In genomic region chr16:54040480-54040879, GRCh38 we compare ENCODE assay signal across 1 cellular context.
TF ChIP-seq lines count a peak whose summit lies in the region.

No MANE protein-coding gene starts in this region.

TF ChIP-seq in HepG2, 621 proteins besides CTCF, POLR2A, EP300 and RAD21 (continued from another document and continues in another):
- TF ChIP-seq, protein P1, sequence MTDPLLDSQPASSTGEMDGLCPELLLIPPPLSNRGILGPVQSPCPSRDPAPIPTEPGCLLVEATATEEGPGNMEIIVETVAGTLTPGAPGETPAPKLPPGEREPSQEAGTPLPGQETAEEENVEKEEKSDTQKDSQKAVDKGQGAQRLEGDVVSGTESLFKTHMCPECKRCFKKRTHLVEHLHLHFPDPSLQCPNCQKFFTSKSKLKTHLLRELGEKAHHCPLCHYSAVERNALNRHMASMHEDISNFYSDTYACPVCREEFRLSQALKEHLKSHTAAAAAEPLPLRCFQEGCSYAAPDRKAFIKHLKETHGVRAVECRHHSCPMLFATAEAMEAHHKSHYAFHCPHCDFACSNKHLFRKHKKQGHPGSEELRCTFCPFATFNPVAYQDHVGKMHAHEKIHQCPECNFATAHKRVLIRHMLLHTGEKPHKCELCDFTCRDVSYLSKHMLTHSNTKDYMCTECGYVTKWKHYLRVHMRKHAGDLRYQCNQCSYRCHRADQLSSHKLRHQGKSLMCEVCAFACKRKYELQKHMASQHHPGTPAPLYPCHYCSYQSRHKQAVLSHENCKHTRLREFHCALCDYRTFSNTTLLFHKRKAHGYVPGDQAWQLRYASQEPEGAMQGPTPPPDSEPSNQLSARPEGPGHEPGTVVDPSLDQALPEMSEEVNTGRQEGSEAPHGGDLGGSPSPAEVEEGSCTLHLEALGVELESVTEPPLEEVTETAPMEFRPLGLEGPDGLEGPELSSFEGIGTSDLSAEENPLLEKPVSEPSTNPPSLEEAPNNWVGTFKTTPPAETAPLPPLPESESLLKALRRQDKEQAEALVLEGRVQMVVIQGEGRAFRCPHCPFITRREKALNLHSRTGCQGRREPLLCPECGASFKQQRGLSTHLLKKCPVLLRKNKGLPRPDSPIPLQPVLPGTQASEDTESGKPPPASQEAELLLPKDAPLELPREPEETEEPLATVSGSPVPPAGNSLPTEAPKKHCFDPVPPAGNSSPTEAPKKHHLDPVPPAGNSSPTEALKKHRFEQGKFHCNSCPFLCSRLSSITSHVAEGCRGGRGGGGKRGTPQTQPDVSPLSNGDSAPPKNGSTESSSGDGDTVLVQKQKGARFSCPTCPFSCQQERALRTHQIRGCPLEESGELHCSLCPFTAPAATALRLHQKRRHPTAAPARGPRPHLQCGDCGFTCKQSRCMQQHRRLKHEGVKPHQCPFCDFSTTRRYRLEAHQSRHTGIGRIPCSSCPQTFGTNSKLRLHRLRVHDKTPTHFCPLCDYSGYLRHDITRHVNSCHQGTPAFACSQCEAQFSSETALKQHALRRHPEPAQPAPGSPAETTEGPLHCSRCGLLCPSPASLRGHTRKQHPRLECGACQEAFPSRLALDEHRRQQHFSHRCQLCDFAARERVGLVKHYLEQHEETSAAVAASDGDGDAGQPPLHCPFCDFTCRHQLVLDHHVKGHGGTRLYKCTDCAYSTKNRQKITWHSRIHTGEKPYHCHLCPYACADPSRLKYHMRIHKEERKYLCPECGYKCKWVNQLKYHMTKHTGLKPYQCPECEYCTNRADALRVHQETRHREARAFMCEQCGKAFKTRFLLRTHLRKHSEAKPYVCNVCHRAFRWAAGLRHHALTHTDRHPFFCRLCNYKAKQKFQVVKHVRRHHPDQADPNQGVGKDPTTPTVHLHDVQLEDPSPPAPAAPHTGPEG (CRISPR knock-in tag; IDR thresholded peaks at IDR 0.05), result no peak
- TF ChIP-seq TEAD2 (CRISPR knock-in tag; IDR thresholded peaks at IDR 0.05) (no peak), NR2F2 (IDR thresholded peaks at IDR 0.05; ENCODE audit: borderline replicate concordance, low read depth) (no peak), AKAP8 (CRISPR knock-in tag; IDR thresholded peaks at IDR 0.05) (no peak), HES4 (CRISPR knock-in tag; IDR thresholded peaks at IDR 0.05; ENCODE audit: borderline replicate concordance) (no peak), ARNTL (CRISPR knock-in tag; IDR thresholded peaks at IDR 0.05) (no peak), ZNF749 (CRISPR knock-in tag; IDR thresholded peaks at IDR 0.05; ENCODE audit: borderline replicate concordance) (no peak), HNRNPL (IDR thresholded peaks at IDR 0.05; ENCODE audit: low read depth, low read length) (no peak), MTA1 (CRISPR knock-in tag; IDR thresholded peaks at IDR 0.05; ENCODE audit: borderline replicate concordance) (no peak), CENPT (CRISPR knock-in tag; IDR thresholded peaks at IDR 0.05; ENCODE audit: low read depth) (no peak), NR1H2 (CRISPR knock-in tag; IDR thresholded peaks at IDR 0.05; ENCODE audit: borderline replicate concordance, low read depth) (no peak), ZNF678 (CRISPR knock-in tag; IDR thresholded peaks at IDR 0.05) (no peak), ZNF329 (CRISPR knock-in tag; IDR thresholded peaks at IDR 0.05; ENCODE audit: low read depth) (no peak), SRY (CRISPR knock-in tag; IDR thresholded peaks at IDR 0.05) (no peak), SSRP1 (CRISPR knock-in tag; IDR thresholded peaks at IDR 0.05) (no peak), RNF2 (conservative IDR thresholded peaks at IDR 0.05; ENCODE audit: low read depth) (no peak), ZNF780A (CRISPR knock-in tag; IDR thresholded peaks at IDR 0.05) (no peak), SMARCC2 (IDR thresholded peaks at IDR 0.05) (no peak), ZBTB14 (CRISPR knock-in tag; IDR thresholded peaks at IDR 0.05) (no peak), NR3C1 (CRISPR knock-in tag; IDR thresholded peaks at IDR 0.05) (no peak), ZNF672 (CRISPR knock-in tag; IDR thresholded peaks at IDR 0.05) (no peak), ZNF547 (CRISPR knock-in tag; IDR thresholded peaks at IDR 0.05) (no peak), MYPOP (CRISPR knock-in tag; IDR thresholded peaks at IDR 0.05) (peak; percentile 67; the same call in 1 of the 2 replicates), NKX3-1 (CRISPR knock-in tag; IDR thresholded peaks at IDR 0.05) (no peak), ZNF879 (CRISPR knock-in tag; IDR thresholded peaks at IDR 0.05) (no peak), U2AF2 (IDR thresholded peaks at IDR 0.05; ENCODE audit: low read depth, low read length) (no peak), GTF3A (CRISPR knock-in tag; conservative IDR thresholded peaks at IDR 0.05) (no peak), BCL6 (CRISPR knock-in tag; IDR thresholded peaks at IDR 0.05) (peak; percentile 23; the same call in 1 of the 2 replicates), NFE2 (CRISPR knock-in tag; IDR thresholded peaks at IDR 0.05) (no peak), IRF9 (CRISPR knock-in tag; IDR thresholded peaks at IDR 0.05; ENCODE audit: borderline replicate concordance) (no peak), ZNF253 (CRISPR knock-in tag; IDR thresholded peaks at IDR 0.05; ENCODE audit: borderline replicate concordance) (no peak), ZNF775 (CRISPR knock-in tag; IDR thresholded peaks at IDR 0.05; ENCODE audit: borderline replicate concordance) (no peak), ZSCAN25 (CRISPR knock-in tag; IDR thresholded peaks at IDR 0.05) (no peak), ZFAT (CRISPR knock-in tag; conservative IDR thresholded peaks at IDR 0.05) (no peak)
- TF ChIP-seq, protein P2, sequence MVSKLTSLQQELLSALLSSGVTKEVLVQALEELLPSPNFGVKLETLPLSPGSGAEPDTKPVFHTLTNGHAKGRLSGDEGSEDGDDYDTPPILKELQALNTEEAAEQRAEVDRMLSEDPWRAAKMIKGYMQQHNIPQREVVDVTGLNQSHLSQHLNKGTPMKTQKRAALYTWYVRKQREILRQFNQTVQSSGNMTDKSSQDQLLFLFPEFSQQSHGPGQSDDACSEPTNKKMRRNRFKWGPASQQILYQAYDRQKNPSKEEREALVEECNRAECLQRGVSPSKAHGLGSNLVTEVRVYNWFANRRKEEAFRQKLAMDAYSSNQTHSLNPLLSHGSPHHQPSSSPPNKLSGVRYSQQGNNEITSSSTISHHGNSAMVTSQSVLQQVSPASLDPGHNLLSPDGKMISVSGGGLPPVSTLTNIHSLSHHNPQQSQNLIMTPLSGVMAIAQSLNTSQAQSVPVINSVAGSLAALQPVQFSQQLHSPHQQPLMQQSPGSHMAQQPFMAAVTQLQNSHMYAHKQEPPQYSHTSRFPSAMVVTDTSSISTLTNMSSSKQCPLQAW (CRISPR knock-in tag; IDR thresholded peaks at IDR 0.05), result no peak; the same call in 1 of the 2 replicates
- TF ChIP-seq, protein P3, sequence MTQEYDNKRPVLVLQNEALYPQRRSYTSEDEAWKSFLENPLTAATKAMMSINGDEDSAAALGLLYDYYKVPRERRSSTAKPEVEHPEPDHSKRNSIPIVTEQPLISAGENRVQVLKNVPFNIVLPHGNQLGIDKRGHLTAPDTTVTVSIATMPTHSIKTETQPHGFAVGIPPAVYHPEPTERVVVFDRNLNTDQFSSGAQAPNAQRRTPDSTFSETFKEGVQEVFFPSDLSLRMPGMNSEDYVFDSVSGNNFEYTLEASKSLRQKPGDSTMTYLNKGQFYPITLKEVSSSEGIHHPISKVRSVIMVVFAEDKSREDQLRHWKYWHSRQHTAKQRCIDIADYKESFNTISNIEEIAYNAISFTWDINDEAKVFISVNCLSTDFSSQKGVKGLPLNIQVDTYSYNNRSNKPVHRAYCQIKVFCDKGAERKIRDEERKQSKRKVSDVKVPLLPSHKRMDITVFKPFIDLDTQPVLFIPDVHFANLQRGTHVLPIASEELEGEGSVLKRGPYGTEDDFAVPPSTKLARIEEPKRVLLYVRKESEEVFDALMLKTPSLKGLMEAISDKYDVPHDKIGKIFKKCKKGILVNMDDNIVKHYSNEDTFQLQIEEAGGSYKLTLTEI (CRISPR knock-in tag; conservative IDR thresholded peaks at IDR 0.05), result no peak
- TF ChIP-seq, protein P4, sequence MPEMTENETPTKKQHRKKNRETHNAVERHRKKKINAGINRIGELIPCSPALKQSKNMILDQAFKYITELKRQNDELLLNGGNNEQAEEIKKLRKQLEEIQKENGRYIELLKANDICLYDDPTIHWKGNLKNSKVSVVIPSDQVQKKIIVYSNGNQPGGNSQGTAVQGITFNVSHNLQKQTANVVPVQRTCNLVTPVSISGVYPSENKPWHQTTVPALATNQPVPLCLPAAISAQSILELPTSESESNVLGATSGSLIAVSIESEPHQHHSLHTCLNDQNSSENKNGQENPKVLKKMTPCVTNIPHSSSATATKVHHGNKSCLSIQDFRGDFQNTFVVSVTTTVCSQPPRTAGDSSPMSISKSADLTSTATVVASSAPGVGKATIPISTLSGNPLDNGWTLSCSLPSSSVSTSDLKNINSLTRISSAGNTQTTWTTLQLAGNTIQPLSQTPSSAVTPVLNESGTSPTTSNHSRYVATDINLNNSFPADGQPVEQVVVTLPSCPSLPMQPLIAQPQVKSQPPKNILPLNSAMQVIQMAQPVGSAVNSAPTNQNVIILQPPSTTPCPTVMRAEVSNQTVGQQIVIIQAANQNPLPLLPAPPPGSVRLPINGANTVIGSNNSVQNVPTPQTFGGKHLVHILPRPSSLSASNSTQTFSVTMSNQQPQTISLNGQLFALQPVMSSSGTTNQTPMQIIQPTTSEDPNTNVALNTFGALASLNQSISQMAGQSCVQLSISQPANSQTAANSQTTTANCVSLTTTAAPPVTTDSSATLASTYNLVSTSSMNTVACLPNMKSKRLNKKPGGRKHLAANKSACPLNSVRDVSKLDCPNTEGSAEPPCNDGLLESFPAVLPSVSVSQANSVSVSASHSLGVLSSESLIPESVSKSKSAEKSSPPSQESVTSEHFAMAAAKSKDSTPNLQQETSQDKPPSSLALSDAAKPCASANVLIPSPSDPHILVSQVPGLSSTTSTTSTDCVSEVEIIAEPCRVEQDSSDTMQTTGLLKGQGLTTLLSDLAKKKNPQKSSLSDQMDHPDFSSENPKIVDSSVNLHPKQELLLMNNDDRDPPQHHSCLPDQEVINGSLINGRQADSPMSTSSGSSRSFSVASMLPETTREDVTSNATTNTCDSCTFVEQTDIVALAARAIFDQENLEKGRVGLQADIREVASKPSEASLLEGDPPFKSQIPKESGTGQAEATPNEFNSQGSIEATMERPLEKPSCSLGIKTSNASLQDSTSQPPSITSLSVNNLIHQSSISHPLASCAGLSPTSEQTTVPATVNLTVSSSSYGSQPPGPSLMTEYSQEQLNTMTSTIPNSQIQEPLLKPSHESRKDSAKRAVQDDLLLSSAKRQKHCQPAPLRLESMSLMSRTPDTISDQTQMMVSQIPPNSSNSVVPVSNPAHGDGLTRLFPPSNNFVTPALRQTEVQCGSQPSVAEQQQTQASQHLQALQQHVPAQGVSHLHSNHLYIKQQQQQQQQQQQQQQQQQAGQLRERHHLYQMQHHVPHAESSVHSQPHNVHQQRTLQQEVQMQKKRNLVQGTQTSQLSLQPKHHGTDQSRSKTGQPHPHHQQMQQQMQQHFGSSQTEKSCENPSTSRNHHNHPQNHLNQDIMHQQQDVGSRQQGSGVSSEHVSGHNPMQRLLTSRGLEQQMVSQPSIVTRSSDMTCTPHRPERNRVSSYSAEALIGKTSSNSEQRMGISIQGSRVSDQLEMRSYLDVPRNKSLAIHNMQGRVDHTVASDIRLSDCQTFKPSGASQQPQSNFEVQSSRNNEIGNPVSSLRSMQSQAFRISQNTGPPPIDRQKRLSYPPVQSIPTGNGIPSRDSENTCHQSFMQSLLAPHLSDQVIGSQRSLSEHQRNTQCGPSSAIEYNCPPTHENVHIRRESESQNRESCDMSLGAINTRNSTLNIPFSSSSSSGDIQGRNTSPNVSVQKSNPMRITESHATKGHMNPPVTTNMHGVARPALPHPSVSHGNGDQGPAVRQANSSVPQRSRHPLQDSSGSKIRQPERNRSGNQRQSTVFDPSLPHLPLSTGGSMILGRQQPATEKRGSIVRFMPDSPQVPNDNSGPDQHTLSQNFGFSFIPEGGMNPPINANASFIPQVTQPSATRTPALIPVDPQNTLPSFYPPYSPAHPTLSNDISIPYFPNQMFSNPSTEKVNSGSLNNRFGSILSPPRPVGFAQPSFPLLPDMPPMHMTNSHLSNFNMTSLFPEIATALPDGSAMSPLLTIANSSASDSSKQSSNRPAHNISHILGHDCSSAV (CRISPR knock-in tag; IDR thresholded peaks at IDR 0.05; ENCODE audit: borderline replicate concordance), result no peak
- TF ChIP-seq, protein P5, sequence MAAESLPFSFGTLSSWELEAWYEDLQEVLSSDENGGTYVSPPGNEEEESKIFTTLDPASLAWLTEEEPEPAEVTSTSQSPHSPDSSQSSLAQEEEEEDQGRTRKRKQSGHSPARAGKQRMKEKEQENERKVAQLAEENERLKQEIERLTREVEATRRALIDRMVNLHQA (CRISPR knock-in tag; IDR thresholded peaks at IDR 0.05), result no peak
- TF ChIP-seq, protein P6, sequence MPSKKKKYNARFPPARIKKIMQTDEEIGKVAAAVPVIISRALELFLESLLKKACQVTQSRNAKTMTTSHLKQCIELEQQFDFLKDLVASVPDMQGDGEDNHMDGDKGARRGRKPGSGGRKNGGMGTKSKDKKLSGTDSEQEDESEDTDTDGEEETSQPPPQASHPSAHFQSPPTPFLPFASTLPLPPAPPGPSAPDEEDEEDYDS (CRISPR knock-in tag; IDR thresholded peaks at IDR 0.05), result no peak
- TF ChIP-seq, protein P7, sequence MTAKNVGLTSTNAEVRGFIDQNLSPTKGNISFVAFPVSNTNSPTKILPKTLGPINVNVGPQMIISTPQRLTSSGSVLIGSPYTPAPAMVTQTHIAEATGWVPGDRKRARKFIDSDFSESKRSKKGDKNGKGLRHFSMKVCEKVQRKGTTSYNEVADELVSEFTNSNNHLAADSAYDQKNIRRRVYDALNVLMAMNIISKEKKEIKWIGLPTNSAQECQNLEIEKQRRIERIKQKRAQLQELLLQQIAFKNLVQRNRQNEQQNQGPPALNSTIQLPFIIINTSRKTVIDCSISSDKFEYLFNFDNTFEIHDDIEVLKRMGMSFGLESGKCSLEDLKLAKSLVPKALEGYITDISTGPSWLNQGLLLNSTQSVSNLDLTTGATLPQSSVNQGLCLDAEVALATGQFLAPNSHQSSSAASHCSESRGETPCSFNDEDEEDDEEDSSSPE (CRISPR knock-in tag; IDR thresholded peaks at IDR 0.05), result peak; percentile 32; the same call in 1 of the 2 replicates
